In genomic region chr1:241810769-241811402, GRCh38 we compare ENCODE assay signal across 15 cellular contexts. TPM values are rescaled to one million over a fixed set of nuclear protein-coding genes. Genes with fewer than 3 reads are reported as not detected.
DNase-seq lines count a peak whose midpoint lies in the region; ATAC-seq and TF ChIP-seq lines count a peak whose summit lies in the region.
"Had no signal": no experiment of that assay in that cellular context is flagged by ENCODE, and none has a peak within 500 bp of the region (broad histone marks: within the 10 kb centered on the region; RNA-seq: fewer than 3 reads in every experiment).

No MANE protein-coding gene starts in this region.

- TF ChIP-seq CTCF in GM06990 (IDR thresholded peaks at IDR 0.05; ENCODE audit: insufficient read depth, low read length, poor library complexity, severe bottlenecking) (no peak), GM13976 (IDR thresholded peaks at IDR 0.05; ENCODE audit: borderline replicate concordance, control extremely low read depth, extremely low read depth, insufficient read depth, missing control alignments) (no peak), omental fat pad (IDR thresholded peaks at IDR 0.05) (no peak)

- no peaks in the 10 kb centered on the region for H3K27me3 ChIP-seq in GM06990 (replicated peaks; ENCODE audit: control insufficient read depth, insufficient read depth, low read length)
- H3K27me3 ChIP-seq: gastroesophageal sphincter, testis had no signal

- no peak overlapping the region for H3K4me3 ChIP-seq in GM06990 (replicated peaks; ENCODE audit: low read depth, low read length)
- H3K4me3 ChIP-seq: gastroesophageal sphincter, spleen, testis had no signal

- DNase-seq in GM06990 (ENCODE audit: extremely low read depth, insufficient read length) (peak; percentile 45), NOMO-1 treated with dmso at 0.1 percent for 144 hours (lab: John Stamatoyannopoulos, UW; ENCODE audit: unreplicated experiment) (peak; percentile 58), GM13976 (ENCODE audit: low spot score) (no peak), omental fat pad (ENCODE audit: low spot score) (no peak), posterior vena cava (ENCODE audit: low spot score) (no peak)
- DNase-seq in stimulated activated naive CD4-positive, alpha-beta T cell treated with Interleukin-2 at 50 U/mL for 16 hours (lab: John Stamatoyannopoulos, UW) = no peak
- DNase-seq: activated CD8-positive, alpha-beta memory T cell treated with anti-CD3 and anti-CD28 coated beads, Interleukin-2, amount 10 ng/mL, durations not matched to agents 7 days and 5 days; H7; immature natural killer cell; spleen; testis had no signal

- in situ Hi-C loops in GM13976 (cut with MboI; ENCODE audit: low sequenced_read_pairs, unreplicated experiment) = no loop called here

- ATAC-seq in GM19463 (IDR thresholded peaks at IDR 0.05; ENCODE audit: unreplicated experiment) (peak; percentile 89), HG03108 (IDR thresholded peaks at IDR 0.05; ENCODE audit: unreplicated experiment) (peak; percentile 72), omental fat pad (ENCODE audit: low FRiP score) (no peak)
- ATAC-seq: activated CD8-positive, alpha-beta memory T cell treated with anti-CD3 and anti-CD28 coated beads, Interleukin-2, amount 10 ng/mL, durations not matched to agents 7 days and 5 days; gastroesophageal sphincter; WTC11 had no signal

- intact Hi-C loops in posterior vena cava (cut with DNase I) = no loop called here

- no peaks in the 10 kb centered on the region for H3K36me3 ChIP-seq in GM06990 (ENCODE audit: control insufficient read depth, insufficient read depth, low read length)
- H3K36me3 ChIP-seq: gastroesophageal sphincter, spleen had no signal

RNA-seq across cellular contexts. Expression of gene EXO1, which starts 37.1 kb away (rescaled TPM):
- 1 to 10 TPM in 1 of 4 donors, under 1 TPM in 1, not detected in 2; 0.63 to 1.2 TPM for total RNA-seq in omental fat pad
- total RNA-seq in posterior vena cava = under 1 TPM in 1 of 2 donors, not detected in 1; 0.29 TPM

Comparison
In these comparisons a context has a peak if more than half of its experiments do, and no peak if none do; other contexts are left out.
1. DNase-seq: peak in GM06990 (single experiment) and NOMO-1 treated with dmso at 0.1 percent for 144 hours (single experiment); none in GM13976 (single experiment), omental fat pad (single experiment), posterior vena cava (single experiment) and stimulated activated naive CD4-positive, alpha-beta T cell treated with Interleukin-2 at 50 U/mL for 16 hours (single experiment).